2 cellular contexts compared by ENCODE assay signal in genomic region chr7:55070839-55071238, GRCh38.
TF ChIP-seq lines count a peak whose summit lies in the region.

No MANE protein-coding gene starts in this region.

TF ChIP-seq in HCT116, 20 proteins besides CTCF, POLR2A, EP300 and RAD21:
- TF ChIP-seq SIN3A (IDR thresholded peaks at IDR 0.05; ENCODE audit: low read depth) (no peak), FOSL1 (IDR thresholded peaks at IDR 0.05; ENCODE audit: low read depth) (no peak), MAX (IDR thresholded peaks at IDR 0.05) (no peak)

TF ChIP-seq in HepG2, 621 proteins besides CTCF, POLR2A, EP300 and RAD21:
- TF ChIP-seq, protein P1, sequence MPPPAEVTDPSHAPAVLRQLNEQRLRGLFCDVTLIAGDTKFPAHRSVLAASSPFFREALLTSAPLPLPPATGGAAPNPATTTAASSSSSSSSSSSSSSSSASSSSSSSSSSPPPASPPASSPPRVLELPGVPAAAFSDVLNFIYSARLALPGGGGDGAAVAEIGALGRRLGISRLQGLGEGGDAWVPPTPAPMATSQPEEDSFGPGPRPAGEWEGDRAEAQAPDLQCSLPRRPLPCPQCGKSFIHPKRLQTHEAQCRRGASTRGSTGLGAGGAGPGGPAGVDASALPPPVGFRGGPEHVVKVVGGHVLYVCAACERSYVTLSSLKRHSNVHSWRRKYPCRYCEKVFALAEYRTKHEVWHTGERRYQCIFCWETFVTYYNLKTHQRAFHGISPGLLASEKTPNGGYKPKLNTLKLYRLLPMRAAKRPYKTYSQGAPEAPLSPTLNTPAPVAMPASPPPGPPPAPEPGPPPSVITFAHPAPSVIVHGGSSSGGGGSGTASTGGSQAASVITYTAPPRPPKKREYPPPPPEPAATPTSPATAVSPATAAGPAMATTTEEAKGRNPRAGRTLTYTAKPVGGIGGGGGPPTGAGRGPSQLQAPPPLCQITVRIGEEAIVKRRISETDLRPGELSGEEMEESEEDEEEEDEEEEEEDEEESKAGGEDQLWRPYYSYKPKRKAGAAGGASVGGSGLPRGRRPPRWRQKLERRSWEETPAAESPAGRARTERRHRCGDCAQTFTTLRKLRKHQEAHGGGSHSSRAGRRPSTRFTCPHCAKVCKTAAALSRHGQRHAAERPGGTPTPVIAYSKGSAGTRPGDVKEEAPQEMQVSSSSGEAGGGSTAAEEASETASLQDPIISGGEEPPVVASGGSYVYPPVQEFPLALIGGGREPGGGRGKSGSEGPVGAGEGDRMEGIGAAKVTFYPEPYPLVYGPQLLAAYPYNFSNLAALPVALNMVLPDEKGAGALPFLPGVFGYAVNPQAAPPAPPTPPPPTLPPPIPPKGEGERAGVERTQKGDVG (CRISPR knock-in tag; IDR thresholded peaks at IDR 0.05; ENCODE audit: borderline replicate concordance) = peak; percentile 58; the same call in 1 of the 2 replicates
- no peak for TF ChIP-seq MYPOP (CRISPR knock-in tag; IDR thresholded peaks at IDR 0.05)
- TF ChIP-seq, protein P2, sequence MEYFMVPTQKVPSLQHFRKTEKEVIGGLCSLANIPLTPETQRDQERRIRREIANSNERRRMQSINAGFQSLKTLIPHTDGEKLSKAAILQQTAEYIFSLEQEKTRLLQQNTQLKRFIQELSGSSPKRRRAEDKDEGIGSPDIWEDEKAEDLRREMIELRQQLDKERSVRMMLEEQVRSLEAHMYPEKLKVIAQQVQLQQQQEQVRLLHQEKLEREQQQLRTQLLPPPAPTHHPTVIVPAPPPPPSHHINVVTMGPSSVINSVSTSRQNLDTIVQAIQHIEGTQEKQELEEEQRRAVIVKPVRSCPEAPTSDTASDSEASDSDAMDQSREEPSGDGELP (IDR thresholded peaks at IDR 0.05; ENCODE audit: borderline replicate concordance, low read depth) = no peak
- peak; percentile 33; the same call in 1 of the 2 replicates for TF ChIP-seq ZNF687 (CRISPR knock-in tag; IDR thresholded peaks at IDR 0.05)
